1 cellular context compared by ENCODE assay signal in genomic region chr7:64997164-64997908, GRCh38.
TF ChIP-seq lines count a peak whose summit lies in the region.

No MANE protein-coding gene starts in this region.

TF ChIP-seq in GM23338, 12 proteins besides CTCF, POLR2A, EP300 and RAD21 (continued from another document):
- no peak for TF ChIP-seq ZNF462 (CRISPR knock-in tag; IDR thresholded peaks at IDR 0.05)
- TF ChIP-seq NANOG (IDR thresholded peaks at IDR 0.05; ENCODE audit: borderline replicate concordance), result no peak
- TF ChIP-seq ZNF331 (CRISPR knock-in tag; IDR thresholded peaks at IDR 0.05; ENCODE audit: low read depth), result no peak
- TF ChIP-seq JUNB (IDR thresholded peaks at IDR 0.05; ENCODE audit: unreplicated experiment), result no peak
TF ChIP-seq in GM23338: peak in this region for 0.
